9 cellular contexts compared by ENCODE assay signal in the genomic region with DNA sequence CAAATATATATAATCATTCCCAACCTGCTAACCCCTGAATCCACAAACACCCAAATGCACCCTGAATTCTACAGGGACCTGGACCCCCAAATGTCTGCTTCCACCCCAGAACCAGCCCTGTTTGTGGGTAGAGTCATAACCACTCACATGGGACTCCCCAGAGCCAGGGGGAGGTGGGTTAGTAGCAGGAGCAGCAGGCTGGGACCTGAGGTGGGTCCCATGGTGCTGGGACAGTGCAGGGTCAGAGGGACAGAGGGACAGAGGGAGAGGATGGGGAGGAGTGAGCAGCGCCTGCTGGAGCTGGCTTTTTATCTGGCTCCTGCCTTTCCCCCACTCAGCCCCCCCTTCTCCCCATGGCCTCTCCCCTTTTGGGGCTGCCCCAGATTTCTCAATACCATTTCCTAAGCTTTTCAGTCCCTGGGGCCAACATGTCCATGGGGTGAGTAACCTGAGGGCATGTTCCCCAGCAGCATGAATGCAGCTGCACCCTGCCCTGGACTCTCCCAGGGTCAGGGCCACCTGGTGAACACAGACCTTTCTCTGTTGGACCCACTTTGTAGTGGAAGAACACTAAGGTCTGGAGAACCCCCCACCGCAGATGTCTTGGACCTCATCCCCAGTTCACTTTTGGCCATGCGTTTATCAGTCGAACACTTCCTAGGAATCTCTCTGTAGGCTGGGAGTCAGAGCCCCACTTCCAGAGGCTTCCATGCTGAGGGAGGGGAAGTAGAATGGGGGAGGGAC. TPM values are rescaled to one million over a fixed set of nuclear protein-coding genes. Genes with fewer than 3 reads are reported as not detected.
DNase-seq lines count a peak whose midpoint lies in the region; ATAC-seq and TF ChIP-seq lines count a peak whose summit lies in the region.
"Had no signal": no experiment of that assay in that cellular context is flagged by ENCODE, and none has a peak within 500 bp of the region (broad histone marks: within the 10 kb centered on the region; RNA-seq: fewer than 3 reads in every experiment).

C3 (minus strand) TSS at position 282 of the 744 bp plus-strand sequence; CDS start at position 221, 61 bp downstream.

- CTCF ChIA-PET in A673 (lab: Charles Lee) = no interaction called here

- H3K27ac ChIP-seq in SU-DHL-6 (ENCODE audit: low read depth, low read length) = no peak within 1 kb of the TSS
- no peak within 1 kb of the TSS for H3K27ac ChIP-seq in A673 (ENCODE audit: low read depth, low read length, poor library complexity, severe bottlenecking)

- H4K20me1 ChIP-seq in SU-DHL-6 (ENCODE audit: low read depth, low read length) = no peaks in the 10 kb centered on the region

- peak within 1 kb of the TSS; percentile 8 for H3K4me2 ChIP-seq in SU-DHL-6 (ENCODE audit: low read depth, low read length, poor library complexity, severe bottlenecking)

- H3K9me3 ChIP-seq in SU-DHL-6 (ENCODE audit: insufficient read depth, low read length) (no peaks in the 10 kb centered on the region), A673 (ENCODE audit: low read depth, low read length, poor library complexity, severe bottlenecking) (no peaks in the 10 kb centered on the region)

- TF ChIP-seq POLR2A in erythroblast (IDR thresholded peaks at IDR 0.05; ENCODE audit: low read length) = no peak

- ATAC-seq in Right ventricle myocardium inferior = peak; percentile 90
- no peak for ATAC-seq in GM18520 (IDR thresholded peaks at IDR 0.05; ENCODE audit: unreplicated experiment)

- H3K9me2 ChIP-seq in SU-DHL-6 (replicated peaks; ENCODE audit: insufficient read depth, low read length) = no peaks in the 10 kb centered on the region

- POLR2A ChIA-PET in A673 (lab: Charles Lee; ENCODE audit: low non-redundant PET) = no interaction called here

- H3F3A ChIP-seq in SU-DHL-6 (ENCODE audit: insufficient read depth) = 0 out of 2 replicates have a peak, but pooled peaks cover 4% of the 10 kb centered on the region

- no peaks in the 10 kb centered on the region for H3K79me2 ChIP-seq in SU-DHL-6 (ENCODE audit: insufficient read depth, low read length)

- BruUV-seq in A673 (replicated peaks; lab: Mats Ljungman, UMichigan) = no TSS peak

- intact Hi-C loops in Right ventricle myocardium inferior (cut with DNase I) = no loop called here
- intact Hi-C loops in A673 (cut with micrococcal nuclease; ENCODE audit: unreplicated experiment) = no loop called here

- H3K9ac ChIP-seq in SU-DHL-6 (ENCODE audit: low read length) = no peak within 1 kb of the TSS

- H3K4me3 ChIP-seq in SU-DHL-6 (ENCODE audit: insufficient read depth, low read length, poor library complexity, severe bottlenecking) = no peak within 1 kb of the TSS
- H3K4me3 ChIP-seq in A673 (ENCODE audit: low read depth, low read length, poor library complexity, severe bottlenecking) = no peak within 1 kb of the TSS

- H3K27me3 ChIP-seq in SU-DHL-6 (ENCODE audit: low read length) (no peaks in the 10 kb centered on the region), A673 (replicated peaks; ENCODE audit: insufficient read depth, low read depth, low read length, poor library complexity) (no peaks in the 10 kb centered on the region)

- H3K36me3 ChIP-seq in SU-DHL-6 (ENCODE audit: low read length) (no peaks in the 10 kb centered on the region), A673 (ENCODE audit: insufficient read depth, low read length, poor library complexity, severe bottlenecking) (no peaks in the 10 kb centered on the region)

- TF ChIP-seq CTCF in SU-DHL-6 (IDR thresholded peaks at IDR 0.05; ENCODE audit: insufficient read depth, low read length, poor library complexity, severe bottlenecking) (no peak), A673 (conservative IDR thresholded peaks at IDR 0.05; ENCODE audit: low read depth, low read length) (no peak)

- DNase-seq in EH (ENCODE audit: low read depth) = peak; percentile 38
- peak; percentile 80 for DNase-seq in Right ventricle myocardium inferior (ENCODE audit: missing footprints)
- peak; percentile 84 for DNase-seq in renal cortical epithelial cell (ENCODE audit: low read depth)
- DNase-seq in A673 (ENCODE audit: low spot score) = no peak
- no peak for DNase-seq in erythroblast (lab: John Stamatoyannopoulos, UW)
- DNase-seq in stimulated activated CD4-positive, alpha-beta T cell treated with anti-CD3 and anti-CD28 coated beads, Interleukin-4, amount 100 ng/mL, for 24 hours = no peak
- DNase-seq: NCI-H1092 treated with DMSO at 0.1 percent for 48 hours had no signal

- H2AFZ ChIP-seq in SU-DHL-6 (ENCODE audit: low read depth, low read length, severe bottlenecking) = no peak within 1 kb of the TSS

- peaks cover 4% of the 10 kb centered on the region for H3K4me1 ChIP-seq in A673 (ENCODE audit: insufficient read depth, low read length, poor library complexity, severe bottlenecking)

RNA-seq across cellular contexts. Expression of gene C3, which starts in this region (rescaled TPM):
- 482 TPM for total RNA-seq in Right ventricle myocardium inferior
- 157 and 2,273 TPM in 2 replicates for total RNA-seq in renal cortical epithelial cell
- 1.8 TPM in 2 replicates for total RNA-seq in A673 (2021)

Comparison
In these comparisons a context has a peak if more than half of its experiments do, and no peak if none do; other contexts are left out.
1. RNA of gene C3 (total RNA-seq): 157 to 2,273 TPM in renal cortical epithelial cell and 482 TPM in Right ventricle myocardium inferior (single experiment); 1.8 TPM in A673; every median in the first group is over 10 times any median in the second.
2. DNase-seq: peak in EH (single experiment), Right ventricle myocardium inferior (single experiment) and renal cortical epithelial cell (single experiment); none in A673 (single experiment), erythroblast (0 of 2) and stimulated activated CD4-positive, alpha-beta T cell treated with anti-CD3 and anti-CD28 coated beads, Interleukin-4, amount 100 ng/mL, for 24 hours (single experiment).